In the genomic region with DNA sequence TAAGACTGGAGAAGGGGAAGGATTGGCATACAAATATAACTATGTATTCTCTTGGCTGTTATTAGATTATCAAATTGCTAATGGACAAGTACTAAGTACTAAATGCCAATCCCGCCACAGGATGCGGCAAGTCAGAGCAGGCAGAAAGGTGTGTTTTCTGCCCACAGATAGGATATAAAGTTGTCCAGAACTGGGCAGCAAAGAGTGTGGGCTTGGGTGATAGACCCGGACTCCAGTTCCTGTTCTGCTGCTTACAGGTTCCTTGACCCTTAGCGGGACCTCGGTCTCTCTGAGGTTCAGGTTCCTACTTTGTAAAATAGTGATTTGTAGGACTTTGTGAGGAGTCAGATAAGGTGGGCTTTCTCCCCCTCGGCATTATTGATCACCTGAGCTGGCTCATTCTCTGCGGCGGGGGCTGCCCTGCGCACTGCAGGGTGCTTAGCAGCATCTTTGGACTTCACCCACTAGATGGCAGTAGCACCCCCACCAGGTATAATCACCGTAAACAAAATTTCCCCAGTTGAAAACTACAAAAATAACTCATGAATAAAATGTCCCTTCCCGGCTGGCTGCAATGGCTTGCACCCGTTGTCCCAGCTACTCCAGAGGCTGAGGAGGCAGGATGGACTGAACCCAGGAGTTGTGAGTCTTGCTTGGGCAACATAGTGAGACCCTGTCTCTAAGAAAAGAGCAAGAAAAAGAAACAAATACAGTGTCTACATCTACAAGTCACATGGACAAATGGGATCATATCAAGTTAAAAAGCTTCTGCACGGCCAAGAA, we compare ENCODE assay signal across 8 cellular contexts.
DNase-seq lines count a peak whose midpoint lies in the region; ATAC-seq, FAIRE-seq and TF ChIP-seq lines count a peak whose summit lies in the region.

No MANE protein-coding gene starts in this region.

- TF ChIP-seq POLR2A in endothelial cell of umbilical vein (IDR thresholded peaks at IDR 0.05; ENCODE audit: low read depth, low read length) (no peak), lower leg skin (IDR thresholded peaks at IDR 0.05) (no peak)

- no peak overlapping the region for H3K4me3 ChIP-seq in SU-DHL-6 (ENCODE audit: insufficient read depth, low read length, poor library complexity, severe bottlenecking)
- no peak overlapping the region for H3K4me3 ChIP-seq in endothelial cell of umbilical vein (replicated peaks in 1 of 3; ENCODE audit: insufficient read depth in 1 of 3, low read depth in 1 of 3, low read length in 3 of 3)
- no peak overlapping the region for H3K4me3 ChIP-seq in retinal pigment epithelial cell (ENCODE audit: low read length)
- H3K4me3 ChIP-seq in lower leg skin (ENCODE audit: low read depth, poor library complexity, severe bottlenecking), result no peak overlapping the region

- no peaks in the 10 kb centered on the region for H3K4me1 ChIP-seq in endothelial cell of umbilical vein (ENCODE audit: control insufficient read depth, extremely low read depth, insufficient read depth, low read length)

- H3F3A ChIP-seq in SU-DHL-6 (ENCODE audit: insufficient read depth), result no peaks in the 10 kb centered on the region

- TF ChIP-seq CTCF in SU-DHL-6 (IDR thresholded peaks at IDR 0.05; ENCODE audit: insufficient read depth, low read length, poor library complexity, severe bottlenecking) (peak; percentile 40), endothelial cell of umbilical vein (IDR thresholded peaks at IDR 0.05; ENCODE audit: extremely low read depth in 1 of 2, insufficient read depth in 1 of 2, low read depth in 1 of 2, low read length in 2 of 2) (peak; percentile 68 to 84), retinal pigment epithelial cell (conservative IDR thresholded peaks at IDR 0.05; ENCODE audit: low read depth, low read length) (peak; percentile 80), lower leg skin (IDR thresholded peaks at IDR 0.05) (no peak)

- H3K27ac ChIP-seq in SU-DHL-6 (ENCODE audit: low read depth, low read length), result no peak overlapping the region
- no peak overlapping the region for H3K27ac ChIP-seq in endothelial cell of umbilical vein (ENCODE audit: insufficient read depth, low read depth, low read length)

- CTCF ChIA-PET in endothelial cell of umbilical vein (lab: Charles Lee), result interaction anchor here (1.0 to 3.9 kb wide), 7 partner anchors 10 to 1677 kb away, joined by 3 to 29 read pairs (median 4); no protein-coding TSS in a partner anchor

- no peaks in the 10 kb centered on the region for H3K36me3 ChIP-seq in SU-DHL-6 (ENCODE audit: low read length)
- H3K36me3 ChIP-seq in endothelial cell of umbilical vein (ENCODE audit: control insufficient read depth in 2 of 2, extremely low read depth in 1 of 2, insufficient read depth in 2 of 2, low read length in 2 of 2), result no peaks in the 10 kb centered on the region

- H3K9me2 ChIP-seq in SU-DHL-6 (replicated peaks; ENCODE audit: insufficient read depth, low read length), result no peaks in the 10 kb centered on the region

- DNase-seq in DMS114 treated with DMSO at 0.1 percent for 48 hours (lab: John Stamatoyannopoulos, UW; ENCODE audit: unreplicated experiment) (peak; percentile 9), GM19238 (ENCODE audit: insufficient read length, low spot score) (peak; percentile 16), endothelial cell of umbilical vein (ENCODE audit: low read depth, low spot score) (peak; percentile 34), retinal pigment epithelial cell (ENCODE audit: low read depth) (no peak), lower leg skin (ENCODE audit: low spot score in 2 of 2) (no peak), NCI-H1436 (lab: John Stamatoyannopoulos, UW) (no peak)

- no peak overlapping the region for H3K9ac ChIP-seq in SU-DHL-6 (ENCODE audit: low read length)
- H3K9ac ChIP-seq in endothelial cell of umbilical vein (replicated peaks; ENCODE audit: extremely low read depth, insufficient read depth, low read length), result no peak overlapping the region

- H3K4me2 ChIP-seq in SU-DHL-6 (ENCODE audit: low read depth, low read length, poor library complexity, severe bottlenecking) (no peak overlapping the region), endothelial cell of umbilical vein (ENCODE audit: insufficient read depth, low read length) (no peak overlapping the region)

- H3K27me3 ChIP-seq in SU-DHL-6 (ENCODE audit: low read length) (no peaks in the 10 kb centered on the region), endothelial cell of umbilical vein (ENCODE audit: control insufficient read depth in 2 of 2, insufficient read depth in 2 of 2, low read length in 2 of 2) (no peaks in the 10 kb centered on the region)

- POLR2A ChIA-PET in endothelial cell of umbilical vein (lab: Charles Lee), result no interaction called here

- ATAC-seq in HG03175 (IDR thresholded peaks at IDR 0.05; ENCODE audit: unreplicated experiment), result peak; percentile 83

- H2AFZ ChIP-seq in SU-DHL-6 (ENCODE audit: low read depth, low read length, severe bottlenecking) (no peak overlapping the region), endothelial cell of umbilical vein (ENCODE audit: low read depth, low read length) (peak overlapping the region; percentile 62)

- WGBS in lower leg skin, 2 donors, result 33 to 50% methylated on average over 13 of the region's 13 CpGs

- FAIRE-seq in endothelial cell of umbilical vein (lab: Jason Lieb, UNC), result peak; percentile 33

- intact Hi-C loops in endothelial cell of umbilical vein (cut with micrococcal nuclease) (loop anchor here (5.0 kb wide), 2 partner anchors 1579 to 1674 kb away; partner anchors contain the start of gene MC3R), lower leg skin (cut with DNase I; ENCODE audit: low total_unique reads) (no loop called here)

- H3K79me2 ChIP-seq in SU-DHL-6 (ENCODE audit: insufficient read depth, low read length) (no peaks in the 10 kb centered on the region), endothelial cell of umbilical vein (ENCODE audit: control insufficient read depth, insufficient read depth, low read length) (no peaks in the 10 kb centered on the region)

- H4K20me1 ChIP-seq in SU-DHL-6 (ENCODE audit: low read depth, low read length) (no peaks in the 10 kb centered on the region), endothelial cell of umbilical vein (replicated peaks; ENCODE audit: control insufficient read depth, extremely low read depth, insufficient read depth, low read length) (no peaks in the 10 kb centered on the region)

- dilution Hi-C loops in endothelial cell of umbilical vein (cut with MboI; ENCODE audit: extremely low pct_ligation_motif_present, low sequenced_read_pairs), result no loop called here

- no TSS peak for BruUV-seq in endothelial cell of umbilical vein (replicated peaks; lab: Mats Ljungman, UMichigan)

- H3K9me3 ChIP-seq in SU-DHL-6 (ENCODE audit: insufficient read depth, low read length), result no peaks in the 10 kb centered on the region
- no peaks in the 10 kb centered on the region for H3K9me3 ChIP-seq in endothelial cell of umbilical vein (replicated peaks; ENCODE audit: control insufficient read depth, insufficient read depth, low read length)

- H3K9me1 ChIP-seq in endothelial cell of umbilical vein (replicated peaks; ENCODE audit: control insufficient read depth, extremely low read depth, insufficient read depth, low read length), result no peaks in the 10 kb centered on the region

TF ChIP-seq in endothelial cell of umbilical vein, 7 proteins besides CTCF, POLR2A, EP300 and RAD21:
- TF ChIP-seq POLR2AphosphoS5 (IDR thresholded peaks at IDR 0.05; ENCODE audit: insufficient read depth, low read depth, low read length) (no peak), FOS (IDR thresholded peaks at IDR 0.05; ENCODE audit: borderline replicate concordance, insufficient read depth, low read length) (no peak), EZH2 (IDR thresholded peaks at IDR 0.05; ENCODE audit: borderline replicate concordance, low read depth, low read length, severe bottlenecking) (no peak), JUN (IDR thresholded peaks at IDR 0.05; ENCODE audit: borderline replicate concordance, insufficient read depth, insufficient read length, low read depth) (no peak), GATA2 (IDR thresholded peaks at IDR 0.05; ENCODE audit: insufficient read depth, insufficient read length, low read depth, low read length) (no peak), MYC (IDR thresholded peaks at IDR 0.05; ENCODE audit: low read depth, low read length) (no peak)
- TF ChIP-seq, protein P1, sequence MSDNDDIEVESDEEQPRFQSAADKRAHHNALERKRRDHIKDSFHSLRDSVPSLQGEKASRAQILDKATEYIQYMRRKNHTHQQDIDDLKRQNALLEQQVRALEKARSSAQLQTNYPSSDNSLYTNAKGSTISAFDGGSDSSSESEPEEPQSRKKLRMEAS (IDR thresholded peaks at IDR 0.05; ENCODE audit: insufficient read depth, insufficient read length), result no peak

Comparison
In these comparisons a context has a peak if more than half of its experiments do, and no peak if none do; other contexts are left out.
1. DNase-seq: peak in DMS114 treated with DMSO at 0.1 percent for 48 hours (single experiment), GM19238 (single experiment) and endothelial cell of umbilical vein (single experiment); none in retinal pigment epithelial cell (single experiment), lower leg skin (0 of 2) and NCI-H1436 (single experiment).
2. CTCF ChIP-seq: peak in SU-DHL-6 (single experiment), endothelial cell of umbilical vein (2 of 2) and retinal pigment epithelial cell (single experiment); none in lower leg skin (0 of 3).